23 cellular contexts compared by ENCODE assay signal in the genomic region with DNA sequence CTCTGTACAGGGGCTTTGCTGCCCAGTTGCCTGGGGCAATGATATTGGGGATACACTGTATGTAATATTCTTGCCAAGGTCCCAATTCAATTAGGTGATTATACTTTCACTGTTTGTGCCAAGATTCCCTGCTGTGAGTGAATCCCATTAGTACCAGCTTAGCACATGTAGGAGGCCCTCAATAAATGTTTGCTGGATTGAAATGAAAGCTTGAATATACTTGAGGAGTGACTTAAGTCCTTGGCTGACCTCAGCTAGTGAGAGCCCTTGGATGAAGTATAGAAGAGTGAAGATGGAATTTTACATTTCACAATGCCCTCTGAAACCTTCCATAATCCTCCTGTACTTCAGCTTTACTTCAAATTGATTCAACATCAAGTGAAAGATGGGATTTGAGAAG.
"Had no signal": no experiment of that assay in that cellular context is flagged by ENCODE, and none has a peak within 500 bp of the region (broad histone marks: within the 10 kb centered on the region; RNA-seq: fewer than 3 reads in every experiment).

No MANE protein-coding gene starts in this region.

- H3K27ac Mint-ChIP-seq: activated CD8-positive, alpha-beta T cell treated with anti-CD3 and anti-CD28 coated beads, Interleukin-2, amount 10 ng/mL, durations not matched to agents 7 days and 5 days; activated naive CD4-positive, alpha-beta T cell treated with anti-CD3 and anti-CD28 coated beads, Interleukin-2, amount 50 U/mL, for 24 hours; activated T-helper 1 cell treated with anti-CD3 and anti-CD28 coated beads, Interleukin-12 subunit alpha, Interleukin-12 subunit beta, Interleukin-2, Interleukin-4 antibody, amounts not matched to agents 30 ng/mL and 10 ng/mL and 1 ng/mL, durations not matched to agents 14 hours and 24 hours and 36 hours; nephron progenitor cell had no signal

- H3K9me3 ChIP-seq: ascending aorta, testis, vagina had no signal

- H3K27ac ChIP-seq: ascending aorta, spleen, testis, vagina had no signal

- DNase-seq: activated CD4-positive, alpha-beta T cell treated with anti-CD3 and anti-CD28 coated beads for 1 hour; activated CD4-positive, alpha-beta T cell treated with anti-CD3 and anti-CD28 coated beads, Interleukin-2, amount 50 U/mL, for 1 hour; activated CD8-positive, alpha-beta T cell treated with anti-CD3 and anti-CD28 coated beads, Interleukin-2, amount 10 ng/mL, durations not matched to agents 7 days and 5 days; activated gamma-delta T cell treated with Interleukin-2 at 50 U/mL for 16 hours; central memory CD4-positive, alpha-beta T cell; dermis blood vessel endothelial cell; effector memory CD4-positive, alpha-beta T cell; glutamatergic neuron; hypothalamus; mesenchymal stem cell; nephron progenitor cell; nucleus accumbens; spleen; stimulated activated CD4-positive, alpha-beta T cell treated with anti-CD3 and anti-CD28 coated beads, Interleukin-4, amount 100 ng/mL, for 1 hour; stimulated activated naive CD4-positive, alpha-beta T cell; T-helper 9 cell; testis; trophoblast cell had no signal

- H3K4me3 ChIP-seq: ascending aorta, spleen, testis, vagina had no signal

- H3K4me3 Mint-ChIP-seq: activated CD8-positive, alpha-beta T cell treated with anti-CD3 and anti-CD28 coated beads, Interleukin-2, amount 10 ng/mL, durations not matched to agents 7 days and 5 days; activated naive CD4-positive, alpha-beta T cell treated with anti-CD3 and anti-CD28 coated beads, Interleukin-2, amount 50 U/mL, for 24 hours; activated T-helper 1 cell treated with anti-CD3 and anti-CD28 coated beads, Interleukin-12 subunit alpha, Interleukin-12 subunit beta, Interleukin-2, Interleukin-4 antibody, amounts not matched to agents 30 ng/mL and 10 ng/mL and 1 ng/mL, durations not matched to agents 14 hours and 24 hours and 36 hours; nephron progenitor cell had no signal

- H3K27me3 ChIP-seq: ascending aorta, spleen, testis, vagina had no signal

- H3K4me1 ChIP-seq: ascending aorta, spleen, vagina had no signal

- H3K9me3 Mint-ChIP-seq: activated naive CD4-positive, alpha-beta T cell treated with anti-CD3 and anti-CD28 coated beads, Interleukin-2, amount 50 U/mL, for 24 hours; activated T-helper 1 cell treated with anti-CD3 and anti-CD28 coated beads, Interleukin-12 subunit alpha, Interleukin-12 subunit beta, Interleukin-2, Interleukin-4 antibody, amounts not matched to agents 30 ng/mL and 10 ng/mL and 1 ng/mL, durations not matched to agents 14 hours and 24 hours and 36 hours had no signal

- H3K27me3 Mint-ChIP-seq: activated naive CD4-positive, alpha-beta T cell treated with anti-CD3 and anti-CD28 coated beads, Interleukin-2, amount 50 U/mL, for 24 hours had no signal

- H3K36me3 ChIP-seq: ascending aorta, spleen, vagina had no signal

- H3K36me3 Mint-ChIP-seq: activated naive CD4-positive, alpha-beta T cell treated with anti-CD3 and anti-CD28 coated beads, Interleukin-2, amount 50 U/mL, for 24 hours had no signal

- ATAC-seq: activated CD8-positive, alpha-beta T cell treated with anti-CD3 and anti-CD28 coated beads, Interleukin-2, amount 10 ng/mL, durations not matched to agents 7 days and 5 days; esophagus mucosa had no signal

- H3K4me1 Mint-ChIP-seq: activated naive CD4-positive, alpha-beta T cell treated with anti-CD3 and anti-CD28 coated beads, Interleukin-2, amount 50 U/mL, for 24 hours had no signal
